In genomic region chr10:114822771-114823463, GRCh38 we compare ENCODE assay signal across 1 cellular context.
TF ChIP-seq lines count a peak whose summit lies in the region.

No MANE protein-coding gene starts in this region.

TF ChIP-seq in HepG2, 621 proteins besides CTCF, POLR2A, EP300 and RAD21 (continued from another document):
- TF ChIP-seq, protein P1, sequence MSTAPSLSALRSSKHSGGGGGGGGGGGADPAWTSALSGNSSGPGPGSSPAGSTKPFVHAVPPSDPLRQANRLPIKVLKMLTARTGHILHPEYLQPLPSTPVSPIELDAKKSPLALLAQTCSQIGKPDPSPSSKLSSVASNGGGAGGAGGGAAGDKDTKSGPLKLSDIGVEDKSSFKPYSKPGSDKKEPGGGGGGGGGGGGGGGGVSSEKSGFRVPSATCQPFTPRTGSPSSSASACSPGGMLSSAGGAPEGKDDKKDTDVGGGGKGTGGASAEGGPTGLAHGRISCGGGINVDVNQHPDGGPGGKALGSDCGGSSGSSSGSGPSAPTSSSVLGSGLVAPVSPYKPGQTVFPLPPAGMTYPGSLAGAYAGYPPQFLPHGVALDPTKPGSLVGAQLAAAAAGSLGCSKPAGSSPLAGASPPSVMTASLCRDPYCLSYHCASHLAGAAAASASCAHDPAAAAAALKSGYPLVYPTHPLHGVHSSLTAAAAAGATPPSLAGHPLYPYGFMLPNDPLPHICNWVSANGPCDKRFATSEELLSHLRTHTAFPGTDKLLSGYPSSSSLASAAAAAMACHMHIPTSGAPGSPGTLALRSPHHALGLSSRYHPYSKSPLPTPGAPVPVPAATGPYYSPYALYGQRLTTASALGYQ (CRISPR knock-in tag; IDR thresholded peaks at IDR 0.05), result no peak
- no peak for TF ChIP-seq ZNF776 (CRISPR knock-in tag; IDR thresholded peaks at IDR 0.05)
- 0 out of 2 replicates have a peak, but pooled peaks have one; percentile 9 for TF ChIP-seq FOXA3 (CRISPR knock-in tag; IDR thresholded peaks at IDR 0.05)
- peak; percentile 52; the same call in 1 of the 2 replicates for TF ChIP-seq NFE2L2 (IDR thresholded peaks at IDR 0.05; ENCODE audit: low read length)
- TF ChIP-seq GATAD2A (CRISPR knock-in tag; IDR thresholded peaks at IDR 0.05), result peak; percentile 6; the same call in 1 of the 2 replicates
- no peak for TF ChIP-seq FOXA1 (IDR thresholded peaks at IDR 0.05)
- peak; percentile 36; the same call in 1 of the 2 replicates for TF ChIP-seq FOXA1 (CRISPR knock-in tag; IDR thresholded peaks at IDR 0.05)
